ENCODE assay signal across 16 cellular contexts in the genomic region with DNA sequence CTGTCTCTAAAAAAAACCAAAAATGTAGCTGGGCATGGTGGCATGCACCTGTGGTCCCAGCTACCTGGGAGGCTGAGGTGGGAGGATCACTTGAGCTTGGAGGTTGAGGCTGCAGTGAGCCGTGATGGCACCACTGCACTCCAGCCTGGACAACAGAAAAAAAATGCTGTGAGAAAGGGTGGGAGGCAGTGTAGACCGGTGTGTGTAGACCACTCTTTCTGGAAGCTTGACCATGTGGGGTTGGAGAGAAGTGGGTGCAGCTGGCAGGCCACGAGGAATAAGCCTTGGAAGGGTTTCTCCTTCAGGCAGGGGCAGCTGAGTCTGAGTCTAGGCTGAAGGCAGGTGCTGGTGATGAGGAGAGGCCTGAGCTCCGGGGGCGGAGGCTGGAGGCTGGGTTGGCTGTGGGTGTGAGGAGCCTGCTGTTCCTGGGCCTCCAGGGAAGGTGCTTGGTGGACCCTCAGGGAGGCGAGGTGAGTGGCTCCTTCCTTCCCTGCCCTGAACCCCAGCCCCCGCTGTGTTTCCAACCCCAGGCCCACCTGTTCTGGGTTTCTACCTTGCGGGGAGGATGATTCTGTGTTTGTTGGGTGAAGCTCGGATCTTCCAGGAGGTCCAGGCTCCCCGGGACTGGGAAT. TPM values are rescaled to one million over a fixed set of nuclear protein-coding genes. Genes with fewer than 3 reads are reported as not detected.
A peak's percentile ranks its signal among the peaks of the same experiment; 100 is the strongest.
DNase-seq lines count a peak whose midpoint lies in the region; ATAC-seq and TF ChIP-seq lines count a peak whose summit lies in the region.
"Had no signal": no experiment of that assay in that cellular context is flagged by ENCODE, and none has a peak within 500 bp of the region (broad histone marks: within the 10 kb centered on the region; RNA-seq: fewer than 3 reads in every experiment).

No MANE protein-coding gene starts in this region.

- intact Hi-C loops in CD4-positive, alpha-beta memory T cell (cut with micrococcal nuclease), result no loop called here
- intact Hi-C loops in upper lobe of right lung (cut with DNase I), result no loop called here

- peak overlapping the region; percentile 59 for H3K4me3 Mint-ChIP-seq in T-helper 1 cell treated with Interleukin-12 subunit alpha and Interleukin-12 subunit beta and Interleukin-4 antibody, amounts not matched to agents 30 μg/mL and 1 μg/mL, for 36 hours
- H3K4me3 Mint-ChIP-seq in CD4-positive, alpha-beta memory T cell, result peak overlapping the region in 2 of 8 donors; percentile 5 to 36
- no peak overlapping the region for H3K4me3 Mint-ChIP-seq in activated naive CD8-positive, alpha-beta T cell treated with anti-CD3 and anti-CD28 coated beads for 36 hours
- no peak overlapping the region for H3K4me3 Mint-ChIP-seq in nephron progenitor cell
- H3K4me3 Mint-ChIP-seq: B cell, GM23338 had no signal

- H3K36me3 Mint-ChIP-seq in T-helper 1 cell treated with Interleukin-12 subunit alpha and Interleukin-12 subunit beta and Interleukin-4 antibody, amounts not matched to agents 30 μg/mL and 1 μg/mL, for 36 hours (ENCODE audit: low read depth), result peaks cover 10% of the 10 kb centered on the region
- H3K36me3 Mint-ChIP-seq in CD4-positive, alpha-beta memory T cell, result no peaks in the 10 kb centered on the region
- no peaks in the 10 kb centered on the region for H3K36me3 Mint-ChIP-seq in activated naive CD8-positive, alpha-beta T cell treated with anti-CD3 and anti-CD28 coated beads for 36 hours
- H3K36me3 Mint-ChIP-seq in nephron progenitor cell (ENCODE audit: low read depth), result no peaks in the 10 kb centered on the region

- H3K27ac Mint-ChIP-seq in T-helper 1 cell treated with Interleukin-12 subunit alpha and Interleukin-12 subunit beta and Interleukin-4 antibody, amounts not matched to agents 30 μg/mL and 1 μg/mL, for 36 hours, result peak overlapping the region; percentile 98
- H3K27ac Mint-ChIP-seq in CD4-positive, alpha-beta memory T cell, result peak overlapping the region in 6 of 7 donors; percentile 64 to 93 (median 89)
- peak overlapping the region; percentile 86 for H3K27ac Mint-ChIP-seq in activated naive CD8-positive, alpha-beta T cell treated with anti-CD3 and anti-CD28 coated beads for 36 hours
- peak overlapping the region; percentile 32 for H3K27ac Mint-ChIP-seq in nephron progenitor cell
- H3K27ac Mint-ChIP-seq: B cell, GM23338 had no signal

- H3K36me3 ChIP-seq in CD4-positive, alpha-beta memory T cell (ENCODE audit: insufficient read depth, low read length), result no peaks in the 10 kb centered on the region
- H3K36me3 ChIP-seq in upper lobe of right lung, result no peaks in the 10 kb centered on the region
- H3K36me3 ChIP-seq: lower lobe of right lung had no signal

- no peaks in the 10 kb centered on the region for H3K27me3 Mint-ChIP-seq in T-helper 1 cell treated with Interleukin-12 subunit alpha and Interleukin-12 subunit beta and Interleukin-4 antibody, amounts not matched to agents 30 μg/mL and 1 μg/mL, for 36 hours (ENCODE audit: low read depth)
- no peaks in the 10 kb centered on the region for H3K27me3 Mint-ChIP-seq in CD4-positive, alpha-beta memory T cell
- no peaks in the 10 kb centered on the region for H3K27me3 Mint-ChIP-seq in activated naive CD8-positive, alpha-beta T cell treated with anti-CD3 and anti-CD28 coated beads for 36 hours
- peaks cover 8% of the 10 kb centered on the region for H3K27me3 Mint-ChIP-seq in nephron progenitor cell (ENCODE audit: low read depth, poor library complexity)
- H3K27me3 Mint-ChIP-seq: B cell had no signal

- H3K4me3 ChIP-seq in CD4-positive, alpha-beta memory T cell (ENCODE audit: low read length in 2 of 2), result no peak overlapping the region
- H3K4me3 ChIP-seq in upper lobe of right lung, result no peak overlapping the region
- H3K4me3 ChIP-seq: coronary artery, GM23338, lower lobe of right lung had no signal

- peaks cover 39% of the 10 kb centered on the region for H3K4me1 ChIP-seq in CD4-positive, alpha-beta memory T cell (ENCODE audit: insufficient read depth, low read length)
- no peaks in the 10 kb centered on the region for H3K4me1 ChIP-seq in upper lobe of right lung
- H3K4me1 ChIP-seq: lower lobe of right lung had no signal

- peaks cover 51% of the 10 kb centered on the region for H3K4me1 Mint-ChIP-seq in T-helper 1 cell treated with Interleukin-12 subunit alpha and Interleukin-12 subunit beta and Interleukin-4 antibody, amounts not matched to agents 30 μg/mL and 1 μg/mL, for 36 hours (ENCODE audit: low read depth)
- H3K4me1 Mint-ChIP-seq in CD4-positive, alpha-beta memory T cell, result peaks cover 18 to 40% (median 28%) of the 10 kb centered on the region in 4 donors
- H3K4me1 Mint-ChIP-seq in activated naive CD8-positive, alpha-beta T cell treated with anti-CD3 and anti-CD28 coated beads for 36 hours, result peaks cover 20% of the 10 kb centered on the region
- peaks cover 38% of the 10 kb centered on the region for H3K4me1 Mint-ChIP-seq in nephron progenitor cell
- H3K4me1 Mint-ChIP-seq: GM23338 had no signal

- no peak overlapping the region for H3K27ac ChIP-seq in CD4-positive, alpha-beta memory T cell (ENCODE audit: low read depth, low read length)
- no peak overlapping the region for H3K27ac ChIP-seq in upper lobe of right lung
- H3K27ac ChIP-seq: 22Rv1, coronary artery had no signal

- TF ChIP-seq CTCF in nephron progenitor cell (IDR thresholded peaks at IDR 0.05), result no peak
- no peak for TF ChIP-seq CTCF in upper lobe of right lung (IDR thresholded peaks at IDR 0.05)

- H3K27me3 ChIP-seq in CD4-positive, alpha-beta memory T cell (ENCODE audit: insufficient read depth, low read length), result no peaks in the 10 kb centered on the region
- H3K27me3 ChIP-seq in upper lobe of right lung, result no peaks in the 10 kb centered on the region

- POLR2A ChIA-PET in CD4-positive, alpha-beta memory T cell (lab: Charles Lee; ENCODE audit: partially characterized antibody), result interaction anchor here (1.6 to 3.7 kb wide), 4 partner anchors 9 to 227 kb away, joined by 5 to 45 read pairs (median 9); partner anchors contain the start of gene TBC1D14

- CTCF ChIA-PET in CD4-positive, alpha-beta memory T cell (lab: Charles Lee; ENCODE audit: partially characterized antibody), result interaction anchor here (1.0 to 2.4 kb wide), 9 partner anchors 9 to 180 kb away, joined by 3 to 11 read pairs (median 4); partner anchors contain the start of gene TADA2B

- no peaks in the 10 kb centered on the region for H3K9me3 ChIP-seq in CD4-positive, alpha-beta memory T cell (ENCODE audit: control insufficient read depth in 1 of 2, low read length in 2 of 2)
- H3K9me3 ChIP-seq in upper lobe of right lung, result no peaks in the 10 kb centered on the region
- H3K9me3 ChIP-seq: lower lobe of right lung had no signal

- no peak for ATAC-seq in upper lobe of right lung
- ATAC-seq in GM19463 (IDR thresholded peaks at IDR 0.05; ENCODE audit: unreplicated experiment), result no peak

- DNase-seq in T-helper 1 cell, result no peak
- no peak for DNase-seq in CD4-positive, alpha-beta memory T cell
- DNase-seq in activated naive CD8-positive, alpha-beta T cell treated with anti-CD3 and anti-CD28 coated beads for 36 hours, result no peak
- no peak for DNase-seq in nephron progenitor cell
- DNase-seq in GM03348 (ENCODE audit: low spot score), result no peak
- DNase-seq in upper lobe of right lung, result no peak
- DNase-seq: activated gamma-delta T cell; lower lobe of right lung; NCI-H1436; stimulated activated CD4-positive, alpha-beta T cell treated with anti-CD3 and anti-CD28 coated beads, Interleukin-2, amount 100 ng/mL, for 48 hours had no signal

- H3K9me3 Mint-ChIP-seq in T-helper 1 cell treated with Interleukin-12 subunit alpha and Interleukin-12 subunit beta and Interleukin-4 antibody, amounts not matched to agents 30 μg/mL and 1 μg/mL, for 36 hours, result peaks cover 15% of the 10 kb centered on the region
- no peaks in the 10 kb centered on the region for H3K9me3 Mint-ChIP-seq in CD4-positive, alpha-beta memory T cell
- H3K9me3 Mint-ChIP-seq in activated naive CD8-positive, alpha-beta T cell treated with anti-CD3 and anti-CD28 coated beads for 36 hours, result no peaks in the 10 kb centered on the region
- H3K9me3 Mint-ChIP-seq in nephron progenitor cell, result peaks cover 15% of the 10 kb centered on the region
- H3K9me3 Mint-ChIP-seq: GM23338 had no signal

RNA-seq across cellular contexts. Expression of gene TBC1D14, which starts 9.3 kb away (rescaled TPM):
- total RNA-seq in CD4-positive, alpha-beta memory T cell, result 10 to 100 TPM; 73.7 to 80.7 TPM
- 10 to 100 TPM; 40.7 to 52.2 TPM for polyA plus RNA-seq in CD4-positive, alpha-beta memory T cell
- 10 to 100 TPM; 38.4 to 39.3 TPM for total RNA-seq in activated naive CD8-positive, alpha-beta T cell treated with anti-CD3 and anti-CD28 coated beads for 36 hours
- 51.8 TPM for total RNA-seq in upper lobe of right lung

Comparison
In these comparisons a context has a peak if more than half of its experiments do, and no peak if none do; other contexts are left out.
1. H3K27ac Mint-ChIP-seq: peak in every context shown above with its lines; median percentile 98 in T-helper 1 cell treated with Interleukin-12 subunit alpha and Interleukin-12 subunit beta and Interleukin-4 antibody, amounts not matched to agents 30 μg/mL and 1 μg/mL, for 36 hours; 89 in CD4-positive, alpha-beta memory T cell; 86 in activated naive CD8-positive, alpha-beta T cell treated with anti-CD3 and anti-CD28 coated beads for 36 hours; 32 in nephron progenitor cell.